1 cellular context compared by ENCODE assay signal in genomic region chr2:185137700-185138099, GRCh38.
TF ChIP-seq lines count a peak whose summit lies in the region.

No MANE protein-coding gene starts in this region.

TF ChIP-seq in GM23338, 12 proteins besides CTCF, POLR2A, EP300 and RAD21 (continued from another document):
- TF ChIP-seq ETS1 (IDR thresholded peaks at IDR 0.05) (no peak), STAT1 (IDR thresholded peaks at IDR 0.05; ENCODE audit: unreplicated experiment) (no peak)
